23 cellular contexts compared by ENCODE assay signal in genomic region chr13:71634605-71635443, GRCh38.
"Had no signal": no experiment of that assay in that cellular context is flagged by ENCODE, and none has a peak within 500 bp of the region (broad histone marks: within the 10 kb centered on the region; RNA-seq: fewer than 3 reads in every experiment).

No MANE protein-coding gene starts in this region.

- H3K36me3 Mint-ChIP-seq: activated CD4-positive, alpha-beta memory T cell treated with anti-CD3 and anti-CD28 coated beads for 36 hours; activated naive CD8-positive, alpha-beta T cell; naive B cell; stimulated activated memory B cell treated with anti-CD40 and anti-IgM and Interleukin-4, amounts not matched to agents 10 μg/mL and 1 μg/mL and 100 μg/mL, for 72 hours had no signal

- H3K27ac Mint-ChIP-seq: activated CD4-positive, alpha-beta memory T cell treated with anti-CD3 and anti-CD28 coated beads for 36 hours; activated naive CD8-positive, alpha-beta T cell; activated T-helper 1 cell treated with anti-CD3 and anti-CD28 coated beads, Interleukin-12 subunit alpha, Interleukin-12 subunit beta, Interleukin-2, Interleukin-4 antibody, amounts not matched to agents 30 ng/mL and 10 ng/mL and 1 ng/mL, durations not matched to agents 14 hours and 24 hours and 36 hours; naive B cell; stimulated activated memory B cell treated with anti-CD40 and anti-IgM and Interleukin-4, amounts not matched to agents 10 μg/mL and 1 μg/mL and 100 μg/mL, for 72 hours had no signal

- H3K4me3 Mint-ChIP-seq: activated CD4-positive, alpha-beta memory T cell treated with anti-CD3 and anti-CD28 coated beads for 36 hours; activated naive CD8-positive, alpha-beta T cell; activated T-helper 1 cell treated with anti-CD3 and anti-CD28 coated beads, Interleukin-12 subunit alpha, Interleukin-12 subunit beta, Interleukin-2, Interleukin-4 antibody, amounts not matched to agents 30 ng/mL and 10 ng/mL and 1 ng/mL, durations not matched to agents 14 hours and 24 hours and 36 hours; central memory CD8-positive, alpha-beta T cell; naive B cell; stimulated activated memory B cell treated with anti-CD40 and anti-IgM and Interleukin-4, amounts not matched to agents 10 μg/mL and 1 μg/mL and 100 μg/mL, for 72 hours had no signal

- H3K4me1 ChIP-seq: sigmoid colon, testis had no signal

- H3K9me3 ChIP-seq: heart right ventricle, left ventricle myocardium inferior, mucosa of descending colon, sigmoid colon, spleen, testis, upper lobe of left lung had no signal

- H3K4me3 ChIP-seq: coronary artery, heart right ventricle, left ventricle myocardium inferior, mucosa of descending colon, sigmoid colon, spleen, testis, upper lobe of left lung had no signal

- H3K27ac ChIP-seq: coronary artery, heart right ventricle, left ventricle myocardium inferior, sigmoid colon, testis, WERI-Rb-1 had no signal

- H3K27me3 ChIP-seq: heart right ventricle, sigmoid colon, spleen, testis, upper lobe of left lung had no signal

- H3K27me3 Mint-ChIP-seq: activated CD4-positive, alpha-beta memory T cell treated with anti-CD3 and anti-CD28 coated beads for 36 hours; activated naive CD8-positive, alpha-beta T cell; central memory CD8-positive, alpha-beta T cell; naive B cell; stimulated activated memory B cell treated with anti-CD40 and anti-IgM and Interleukin-4, amounts not matched to agents 10 μg/mL and 1 μg/mL and 100 μg/mL, for 72 hours had no signal

- H3K4me1 Mint-ChIP-seq: central memory CD8-positive, alpha-beta T cell; naive B cell; stimulated activated memory B cell treated with anti-CD40 and anti-IgM and Interleukin-4, amounts not matched to agents 10 μg/mL and 1 μg/mL and 100 μg/mL, for 72 hours had no signal

- FAIRE-seq: frontal cortex had no signal

- DNase-seq: activated CD4-positive, alpha-beta memory T cell treated with anti-CD3 and anti-CD28 coated beads for 36 hours; activated T-cell treated with anti-CD3 and anti-CD28 coated beads for 4 hours; amygdala; erythroblast; heart right ventricle; kidney glomerular epithelial cell; left ventricle myocardium inferior; mucosa of descending colon; naive B cell; sigmoid colon; spleen; stimulated activated CD4-positive, alpha-beta T cell treated with anti-CD3 and anti-CD28 coated beads, Interleukin-4, amount 100 ng/mL, for 4 hours; SW 1271; T-helper 2 cell; testis; upper lobe of left lung; WERI-Rb-1 had no signal

- H3K9me3 Mint-ChIP-seq: activated CD4-positive, alpha-beta memory T cell treated with anti-CD3 and anti-CD28 coated beads for 36 hours; activated T-helper 1 cell treated with anti-CD3 and anti-CD28 coated beads, Interleukin-12 subunit alpha, Interleukin-12 subunit beta, Interleukin-2, Interleukin-4 antibody, amounts not matched to agents 30 ng/mL and 10 ng/mL and 1 ng/mL, durations not matched to agents 14 hours and 24 hours and 36 hours; stimulated activated memory B cell treated with anti-CD40 and anti-IgM and Interleukin-4, amounts not matched to agents 10 μg/mL and 1 μg/mL and 100 μg/mL, for 72 hours had no signal

- H3K36me3 ChIP-seq: heart right ventricle, left ventricle myocardium inferior, sigmoid colon, spleen, upper lobe of left lung, WERI-Rb-1 had no signal
